Comparison of ENCODE assay signal across 1 cellular context in genomic region chr3:177345049-177345972, GRCh38.
A peak's percentile ranks its signal among the peaks of the same experiment; 100 is the strongest.
TF ChIP-seq lines count a peak whose summit lies in the region.

No MANE protein-coding gene starts in this region.

TF ChIP-seq in K562, 482 proteins besides CTCF, POLR2A, EP300 and RAD21 (continued from another document and continues in another):
- TF ChIP-seq ZNF518B (CRISPR knock-in tag; IDR thresholded peaks at IDR 0.05), result no peak
- TF ChIP-seq POLR3G (IDR thresholded peaks at IDR 0.05; ENCODE audit: extremely low read depth, insufficient read length, insufficient replicate concordance), result no peak
- no peak for TF ChIP-seq ZNF77 (CRISPR knock-in tag; IDR thresholded peaks at IDR 0.05)
- TF ChIP-seq ZKSCAN8 (CRISPR knock-in tag; IDR thresholded peaks at IDR 0.05), result peak; percentile 87
- TF ChIP-seq FOXP1 (CRISPR knock-in tag; IDR thresholded peaks at IDR 0.05), result no peak
- no peak for TF ChIP-seq USF2 (CRISPR knock-in tag; IDR thresholded peaks at IDR 0.05)
- TF ChIP-seq ZBTB7A (IDR thresholded peaks at IDR 0.05; ENCODE audit: borderline replicate concordance, control insufficient read depth, low read depth, low read length), result no peak
- no peak for TF ChIP-seq NFXL1 (CRISPR knock-in tag; IDR thresholded peaks at IDR 0.05)
- TF ChIP-seq ZNF165 (CRISPR knock-in tag; IDR thresholded peaks at IDR 0.05; ENCODE audit: borderline replicate concordance), result no peak
- TF ChIP-seq ZNF217 (CRISPR knock-in tag; IDR thresholded peaks at IDR 0.05), result no peak
- TF ChIP-seq RFX7 (CRISPR knock-in tag; IDR thresholded peaks at IDR 0.05), result no peak
- TF ChIP-seq SIRT6 (IDR thresholded peaks at IDR 0.05; ENCODE audit: low read depth, low read length), result no peak
- no peak for TF ChIP-seq ZBTB33 (CRISPR knock-in tag; IDR thresholded peaks at IDR 0.05)
- TF ChIP-seq TFAP4 (CRISPR knock-in tag; IDR thresholded peaks at IDR 0.05; ENCODE audit: borderline replicate concordance), result no peak; the same call in 1 of the 2 replicates
- no peak for TF ChIP-seq TARDBP (IDR thresholded peaks at IDR 0.05)
- TF ChIP-seq RBM39 (optimal IDR thresholded peaks at IDR 0.05; ENCODE audit: low read depth, low read length), result no peak
- TF ChIP-seq TOE1 (IDR thresholded peaks at IDR 0.05; ENCODE audit: borderline replicate concordance), result peak; percentile 36; the same call in 1 of the 2 replicates
- TF ChIP-seq TOE1 (CRISPR knock-in tag; IDR thresholded peaks at IDR 0.05; ENCODE audit: borderline replicate concordance, low read depth), result no peak
- TF ChIP-seq MTA3 (IDR thresholded peaks at IDR 0.05; ENCODE audit: borderline replicate concordance), result peak; percentile 95; the same call in 1 of the 2 replicates
- no peak for TF ChIP-seq PATZ1 (CRISPR knock-in tag; IDR thresholded peaks at IDR 0.05; ENCODE audit: borderline replicate concordance)
- peak; percentile 78 for TF ChIP-seq MAFK (IDR thresholded peaks at IDR 0.05; ENCODE audit: low read length)
- peak; percentile 81 for TF ChIP-seq ZNF583 (CRISPR knock-in tag; IDR thresholded peaks at IDR 0.05)
- peak; percentile 19; the same call in 1 of the 2 replicates for TF ChIP-seq TAL1 (IDR thresholded peaks at IDR 0.05)
- TF ChIP-seq JUNB (CRISPR knock-in tag; conservative IDR thresholded peaks at IDR 0.05), result 0 out of 2 replicates have a peak, but pooled peaks have one; percentile 68
- no peak for TF ChIP-seq U2AF2 (optimal IDR thresholded peaks at IDR 0.05; ENCODE audit: low read depth, low read length)
- peak; percentile 98 for TF ChIP-seq NFRKB (IDR thresholded peaks at IDR 0.05; ENCODE audit: low read depth)
- no peak for TF ChIP-seq KLF1 (tag; IDR thresholded peaks at IDR 0.05)
- TF ChIP-seq CBX3 (IDR thresholded peaks at IDR 0.05; ENCODE audit: borderline replicate concordance in 1 of 2, low read length in 2 of 2), result peak in 1 of 2 experiments; percentile 92; a peak in 2 of 3 replicates
- TF ChIP-seq CCNT2 (IDR thresholded peaks at IDR 0.05; ENCODE audit: borderline replicate concordance, extremely low read depth, insufficient read length, low read depth, low read length), result no peak
- TF ChIP-seq ELF4 (CRISPR knock-in tag; IDR thresholded peaks at IDR 0.05), result peak; percentile 63; the same call in 1 of the 2 replicates
- TF ChIP-seq ZNF143 (CRISPR knock-in tag; IDR thresholded peaks at IDR 0.05), result no peak
- no peak for TF ChIP-seq RBM25 (IDR thresholded peaks at IDR 0.05; ENCODE audit: low read depth, low read length, severe bottlenecking)
- TF ChIP-seq NR0B1 (IDR thresholded peaks at IDR 0.05; ENCODE audit: partially characterized antibody), result no peak
- no peak for TF ChIP-seq ZNF184 (CRISPR knock-in tag; IDR thresholded peaks at IDR 0.05)
- peak; percentile 74 to 77; a peak in 3 of 4 replicates for TF ChIP-seq FOXK2 (conservative IDR thresholded peaks at IDR 0.05 in 1 of 2, IDR thresholded peaks at IDR 0.05 in 1 of 2; ENCODE audit: low read depth in 2 of 2)
- no peak for TF ChIP-seq SREBF2 (CRISPR knock-in tag; IDR thresholded peaks at IDR 0.05)
- TF ChIP-seq HMBOX1 (IDR thresholded peaks at IDR 0.05), result peak; percentile 90
- no peak for TF ChIP-seq TSC22D4 (tag; IDR thresholded peaks at IDR 0.05)
- peak; percentile 49; the same call in 1 of the 2 replicates for TF ChIP-seq ATF4 (CRISPR knock-in tag; IDR thresholded peaks at IDR 0.05)
- TF ChIP-seq GABPA (tag; conservative IDR thresholded peaks at IDR 0.05; ENCODE audit: low read depth), result peak; percentile 73
- no peak; a peak in 1 of 4 replicates for TF ChIP-seq NRF1 (conservative IDR thresholded peaks at IDR 0.05 in 1 of 2, IDR thresholded peaks at IDR 0.05 in 1 of 2)
- no peak for TF ChIP-seq RAD51 (IDR thresholded peaks at IDR 0.05; ENCODE audit: borderline replicate concordance, low read depth)
- TF ChIP-seq ZNF24 (IDR thresholded peaks at IDR 0.05), result no peak
- peak; percentile 95 for TF ChIP-seq SMARCE1 (IDR thresholded peaks at IDR 0.05)
- TF ChIP-seq ELK1 (CRISPR knock-in tag; IDR thresholded peaks at IDR 0.05), result no peak
- peak in 1 of 2 experiments; percentile 81; a peak in 3 of 4 replicates for TF ChIP-seq TBL1XR1 (IDR thresholded peaks at IDR 0.05; ENCODE audit: low read length in 2 of 2)
- peak; percentile 33 for TF ChIP-seq KDM5B (IDR thresholded peaks at IDR 0.05; ENCODE audit: insufficient replicate concordance, low read depth, low read length)
- peak; percentile 99 for TF ChIP-seq CC2D1A (IDR thresholded peaks at IDR 0.05)
- no peak for TF ChIP-seq HCFC1 (IDR thresholded peaks at IDR 0.05; ENCODE audit: low read depth, low read length)
- TF ChIP-seq PHB2 (IDR thresholded peaks at IDR 0.05; ENCODE audit: low read depth), result no peak
- no peak; the same call in 1 of the 2 replicates for TF ChIP-seq MYC (IDR thresholded peaks at IDR 0.05; ENCODE audit: low read depth, low read length)
- no peak for TF ChIP-seq MYC (CRISPR knock-in tag; IDR thresholded peaks at IDR 0.05; ENCODE audit: borderline replicate concordance, low read depth)
- 0 out of 2 replicates have a peak, but pooled peaks have one; percentile 11 for TF ChIP-seq HBP1 (CRISPR knock-in tag; IDR thresholded peaks at IDR 0.05)
- no peak for TF ChIP-seq ZKSCAN3 (CRISPR knock-in tag; IDR thresholded peaks at IDR 0.05)
- no peak for TF ChIP-seq CCAR2 (IDR thresholded peaks at IDR 0.05; ENCODE audit: low read depth, low read length)
- no peak for TF ChIP-seq RBM15 (IDR thresholded peaks at IDR 0.05; ENCODE audit: insufficient read depth, low read length)
- no peak for TF ChIP-seq BDP1 (IDR thresholded peaks at IDR 0.05; ENCODE audit: insufficient read depth, insufficient read length)
- TF ChIP-seq ZZZ3 (IDR thresholded peaks at IDR 0.05), result no peak
- no peak for TF ChIP-seq DNMT1 (IDR thresholded peaks at IDR 0.05)
- TF ChIP-seq CBX5 (IDR thresholded peaks at IDR 0.05; ENCODE audit: borderline replicate concordance, low read depth), result peak; percentile 45; the same call in 1 of the 2 replicates
- TF ChIP-seq XRCC3 (IDR thresholded peaks at IDR 0.05), result no peak
- TF ChIP-seq KAT8 (IDR thresholded peaks at IDR 0.05; ENCODE audit: low read depth), result no peak
